Comparison of ENCODE assay signal across 9 cellular contexts in the genomic region with DNA sequence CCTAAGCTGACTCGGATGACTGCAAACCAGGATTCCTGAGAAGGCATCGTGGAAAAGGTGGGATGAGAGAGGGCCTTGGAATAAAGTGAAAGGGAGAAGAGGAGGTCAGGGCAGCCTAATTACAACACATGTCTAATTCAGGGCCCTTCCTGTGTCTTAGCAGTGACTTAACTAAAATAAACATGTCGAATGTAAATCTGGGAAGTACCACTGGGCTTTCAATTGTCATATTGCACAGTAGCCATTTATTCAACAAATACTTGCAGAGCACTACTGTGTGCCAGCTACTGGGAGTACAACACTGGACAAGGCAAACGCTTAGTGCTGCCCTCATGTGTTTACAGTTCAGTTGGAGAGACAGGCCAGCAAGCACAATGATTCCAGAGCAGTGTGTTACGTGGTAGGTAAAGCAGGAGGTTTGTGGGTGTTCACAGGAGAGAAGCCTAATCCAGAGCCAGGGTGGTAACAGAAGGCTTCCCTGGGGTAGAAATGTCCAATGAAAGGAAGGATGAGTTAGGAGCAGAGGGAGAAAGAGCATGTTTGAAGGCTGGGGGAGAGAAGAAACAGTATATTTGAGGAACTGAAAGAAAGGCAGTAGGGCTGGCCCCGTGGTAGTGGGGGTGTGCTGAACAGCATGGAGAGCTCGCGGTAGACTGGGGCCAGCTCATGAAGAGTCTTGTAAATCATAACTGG. TPM values are rescaled to one million over a fixed set of nuclear protein-coding genes. Genes with fewer than 3 reads are reported as not detected.
A peak's percentile ranks its signal among the peaks of the same experiment; 100 is the strongest.
DNase-seq lines count a peak whose midpoint lies in the region; ATAC-seq and TF ChIP-seq lines count a peak whose summit lies in the region.
"Had no signal": no experiment of that assay in that cellular context is flagged by ENCODE, and none has a peak within 500 bp of the region (broad histone marks: within the 10 kb centered on the region; RNA-seq: fewer than 3 reads in every experiment).

No MANE protein-coding gene starts in this region.

- no peak for TF ChIP-seq POLR2A in Peyer's patch (IDR thresholded peaks at IDR 0.05)

- H3K27me3 ChIP-seq in Peyer's patch = no peaks in the 10 kb centered on the region
- H3K27me3 ChIP-seq: neutrophil had no signal

- peak; percentile 19 for DNase-seq in GM19240 (ENCODE audit: insufficient read length, low spot score)
- peak in 1 of 3 donors; percentile 66 for DNase-seq in Peyer's patch
- DNase-seq in foreskin melanocyte = peak; percentile 16
- DNase-seq in stimulated activated naive B cell treated with anti-CD40 and anti-IgM and Interleukin-4, amounts not matched to agents 10 μg/mL and 1 μg/mL and 100 μg/mL, for 72 hours = peak; percentile 15
- no peak for DNase-seq in NCI-H748 (lab: John Stamatoyannopoulos, UW; ENCODE audit: unreplicated experiment)
- no peak for DNase-seq in stimulated activated naive CD4-positive, alpha-beta T cell (lab: John Stamatoyannopoulos, UW)
- no peak for DNase-seq in activated CD4-positive, alpha-beta T cell treated with anti-CD3 and anti-CD28 coated beads, Interleukin-2, amount 50 U/mL, for 4 hours

- H3K27ac ChIP-seq in Peyer's patch = peak overlapping the region in 2 of 4 donors; percentile 28 to 67
- H3K27ac ChIP-seq: neutrophil had no signal

- peak; percentile 82 for ATAC-seq in HG03064 (IDR thresholded peaks at IDR 0.05; ENCODE audit: low read depth, unreplicated experiment)
- ATAC-seq in stimulated activated naive B cell treated with anti-CD40 and anti-IgM and Interleukin-4, amounts not matched to agents 10 μg/mL and 1 μg/mL and 100 μg/mL, for 72 hours (replicated peaks) = peak; percentile 95 to 96

- H3K4me3 Mint-ChIP-seq in stimulated activated naive B cell treated with anti-CD40 and anti-IgM and Interleukin-4, amounts not matched to agents 10 μg/mL and 1 μg/mL and 100 μg/mL, for 72 hours = no peak overlapping the region

- H3K36me3 Mint-ChIP-seq in stimulated activated naive B cell treated with anti-CD40 and anti-IgM and Interleukin-4, amounts not matched to agents 10 μg/mL and 1 μg/mL and 100 μg/mL, for 72 hours = no peaks in the 10 kb centered on the region

- H3K27ac Mint-ChIP-seq in stimulated activated naive B cell treated with anti-CD40 and anti-IgM and Interleukin-4, amounts not matched to agents 10 μg/mL and 1 μg/mL and 100 μg/mL, for 72 hours = peak overlapping the region; percentile 56

- peaks cover 9 to 27% of the 10 kb centered on the region in 2 donors for H3K4me1 Mint-ChIP-seq in stimulated activated naive B cell treated with anti-CD40 and anti-IgM and Interleukin-4, amounts not matched to agents 10 μg/mL and 1 μg/mL and 100 μg/mL, for 72 hours

- peaks cover 0 to 29% (median 3%) of the 10 kb centered on the region in 4 donors for H3K4me1 ChIP-seq in Peyer's patch

- H3K36me3 ChIP-seq in Peyer's patch = no peaks in the 10 kb centered on the region
- H3K36me3 ChIP-seq: neutrophil had no signal

- H3K9me3 ChIP-seq in Peyer's patch = no peaks in the 10 kb centered on the region
- H3K9me3 ChIP-seq: neutrophil had no signal

- TF ChIP-seq CTCF in Peyer's patch (IDR thresholded peaks at IDR 0.05) = peak in 4 of 6 experiments; percentile 6 to 53 (median 30)

- no peak overlapping the region for H3K4me3 ChIP-seq in Peyer's patch

- peaks cover 5 to 8% of the 10 kb centered on the region in 2 donors for H3K27me3 Mint-ChIP-seq in stimulated activated naive B cell treated with anti-CD40 and anti-IgM and Interleukin-4, amounts not matched to agents 10 μg/mL and 1 μg/mL and 100 μg/mL, for 72 hours

- no peaks in the 10 kb centered on the region for H3K9me3 Mint-ChIP-seq in stimulated activated naive B cell treated with anti-CD40 and anti-IgM and Interleukin-4, amounts not matched to agents 10 μg/mL and 1 μg/mL and 100 μg/mL, for 72 hours

RNA-seq across cellular contexts. Expression of a gene that starts 38.0 kb away (rescaled TPM):
- 10 to 100 TPM; 10.2 to 35.5 (median 20.0) TPM for total RNA-seq in Peyer's patch

Comparison
In these comparisons a context has a peak if more than half of its experiments do, and no peak if none do; other contexts are left out.
1. DNase-seq: peak in GM19240 (single experiment), foreskin melanocyte (single experiment) and stimulated activated naive B cell treated with anti-CD40 and anti-IgM and Interleukin-4, amounts not matched to agents 10 μg/mL and 1 μg/mL and 100 μg/mL, for 72 hours (single experiment); none in NCI-H748 (single experiment), stimulated activated naive CD4-positive, alpha-beta T cell (0 of 6) and activated CD4-positive, alpha-beta T cell treated with anti-CD3 and anti-CD28 coated beads, Interleukin-2, amount 50 U/mL, for 4 hours (0 of 2).